Comparison of ENCODE assay signal across 25 cellular contexts in the genomic region with DNA sequence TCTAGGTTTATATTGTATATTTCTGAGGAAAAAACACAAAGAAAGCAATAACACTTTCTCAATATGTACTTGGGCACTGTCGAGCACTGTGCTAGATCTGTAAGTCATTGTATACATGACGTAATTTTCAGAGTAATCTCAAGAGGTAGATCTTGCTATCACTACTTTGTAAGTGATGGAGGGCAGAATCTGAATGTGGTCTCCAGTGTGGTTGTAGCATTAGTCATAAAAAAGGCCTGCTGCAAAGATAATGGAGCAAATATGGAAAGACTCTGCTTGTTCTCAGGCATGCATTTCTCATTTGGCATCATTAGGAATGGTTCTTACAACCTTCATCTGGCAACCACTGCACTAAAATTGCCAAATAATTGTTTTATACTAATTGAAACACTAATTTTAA.
A peak's percentile ranks its signal among the peaks of the same experiment; 100 is the strongest.
DNase-seq lines count a peak whose midpoint lies in the region; ATAC-seq and TF ChIP-seq lines count a peak whose summit lies in the region.
"Had no signal": no experiment of that assay in that cellular context is flagged by ENCODE, and none has a peak within 500 bp of the region (broad histone marks: within the 10 kb centered on the region; RNA-seq: fewer than 3 reads in every experiment).

No MANE protein-coding gene starts in this region.

- intact Hi-C loops in activated T-helper 1 cell treated with anti-CD3 and anti-CD28 coated beads, Interleukin-12 subunit alpha, Interleukin-12 subunit beta, Interleukin-2, Interleukin-4 antibody, amounts not matched to agents 30 ng/mL and 10 ng/mL and 1 ng/mL, durations not matched to agents 14 hours and 24 hours and 36 hours (cut with micrococcal nuclease): no loop called here

- DNase-seq in AG10803 (ENCODE audit: low read depth): peak; percentile 50
- DNase-seq in HFFc6: peak; percentile 57
- DNase-seq in astrocyte of the cerebellum (ENCODE audit: low read depth): peak; percentile 19
- DNase-seq in iris pigment epithelial cell (ENCODE audit: low read depth): peak; percentile 88
- DNase-seq in MG63: no peak
- no peak for DNase-seq in activated T-helper 1 cell treated with anti-CD3 and anti-CD28 coated beads, Interleukin-12 subunit alpha, Interleukin-12 subunit beta, Interleukin-2, Interleukin-4 antibody, amounts not matched to agents 30 ng/mL and 10 ng/mL and 1 ng/mL, durations not matched to agents 14 hours and 24 hours and 36 hours (ENCODE audit: low spot score)
- DNase-seq: ACHN; activated CD4-positive, CD25-positive, alpha-beta regulatory T cell treated with anti-CD3 and anti-CD28 coated beads, Interleukin-2, amount 50 U/mL, for 72 hours; activated CD8-positive, alpha-beta T cell treated with anti-CD3 and anti-CD28 coated beads for 36 hours; activated naive CD8-positive, alpha-beta T cell treated with anti-CD3 and anti-CD28 coated beads for 36 hours; DMS79 treated with DMSO at 0.1 percent for 48 hours; esophagus squamous epithelium; left ventricle myocardium superior; midbrain; naive thymus-derived CD8-positive, alpha-beta T cell; NCI-H1105 treated with DMSO at 0.1 percent for 48 hours; NCI-H1930; NCI-H524 treated with DMSO at 0.1 percent for 48 hours; NK-92 treated with Interleukin-12 subunit alpha and Interleukin-12 subunit beta, amount 100 ng/mL, for 24 hours had no signal

- H3K4me1 Mint-ChIP-seq in HFFc6 (ENCODE audit: low read depth): peaks cover 50% of the 10 kb centered on the region
- H3K4me1 Mint-ChIP-seq in activated T-helper 1 cell treated with anti-CD3 and anti-CD28 coated beads, Interleukin-12 subunit alpha, Interleukin-12 subunit beta, Interleukin-2, Interleukin-4 antibody, amounts not matched to agents 30 ng/mL and 10 ng/mL and 1 ng/mL, durations not matched to agents 14 hours and 24 hours and 36 hours (ENCODE audit: low read depth): no peaks in the 10 kb centered on the region
- H3K4me1 Mint-ChIP-seq: activated naive CD8-positive, alpha-beta T cell treated with anti-CD3 and anti-CD28 coated beads for 36 hours; naive thymus-derived CD8-positive, alpha-beta T cell had no signal

- TF ChIP-seq CTCF in AG10803 (conservative IDR thresholded peaks at IDR 0.05; ENCODE audit: low read length) (no peak), HFFc6 (IDR thresholded peaks at IDR 0.05) (no peak), astrocyte of the cerebellum (IDR thresholded peaks at IDR 0.05; ENCODE audit: low read depth, low read length, missing control alignments) (no peak)

- no peak overlapping the region for H3K4me3 Mint-ChIP-seq in HFFc6
- H3K4me3 Mint-ChIP-seq in activated T-helper 1 cell treated with anti-CD3 and anti-CD28 coated beads, Interleukin-12 subunit alpha, Interleukin-12 subunit beta, Interleukin-2, Interleukin-4 antibody, amounts not matched to agents 30 ng/mL and 10 ng/mL and 1 ng/mL, durations not matched to agents 14 hours and 24 hours and 36 hours: no peak overlapping the region
- H3K4me3 Mint-ChIP-seq: activated CD8-positive, alpha-beta T cell treated with anti-CD3 and anti-CD28 coated beads for 36 hours; activated naive CD8-positive, alpha-beta T cell treated with anti-CD3 and anti-CD28 coated beads for 36 hours; naive thymus-derived CD8-positive, alpha-beta T cell; stimulated activated naive CD8-positive, alpha-beta T cell treated with anti-CD3 and anti-CD28 coated beads, Interleukin-15, Interleukin-2, amounts not matched to agents 100 ng/mL and 50 ng/mL, for 24 hours had no signal

- in situ Hi-C loops in astrocyte of the cerebellum (cut with HindIII; ENCODE audit: low sequenced_read_pairs): no loop called here

- H3K9me3 ChIP-seq in MG63: no peaks in the 10 kb centered on the region
- H3K9me3 ChIP-seq: ascending aorta, esophagus squamous epithelium, SJSA1, thoracic aorta had no signal

- H3K36me3 ChIP-seq in MG63: no peaks in the 10 kb centered on the region
- H3K36me3 ChIP-seq: ascending aorta, esophagus squamous epithelium, SJSA1, thoracic aorta had no signal

- H3K27me3 ChIP-seq in MG63: no peaks in the 10 kb centered on the region
- H3K27me3 ChIP-seq: ascending aorta, esophagus squamous epithelium, SJSA1 had no signal

- peak overlapping the region; percentile 38; the same call in 1 of the 2 replicates for H3K27ac Mint-ChIP-seq in HFFc6
- H3K27ac Mint-ChIP-seq in activated T-helper 1 cell treated with anti-CD3 and anti-CD28 coated beads, Interleukin-12 subunit alpha, Interleukin-12 subunit beta, Interleukin-2, Interleukin-4 antibody, amounts not matched to agents 30 ng/mL and 10 ng/mL and 1 ng/mL, durations not matched to agents 14 hours and 24 hours and 36 hours: no peak overlapping the region
- H3K27ac Mint-ChIP-seq: activated CD8-positive, alpha-beta T cell treated with anti-CD3 and anti-CD28 coated beads for 36 hours; activated naive CD8-positive, alpha-beta T cell treated with anti-CD3 and anti-CD28 coated beads for 36 hours; naive thymus-derived CD8-positive, alpha-beta T cell; stimulated activated naive CD8-positive, alpha-beta T cell treated with anti-CD3 and anti-CD28 coated beads, Interleukin-15, Interleukin-2, amounts not matched to agents 100 ng/mL and 50 ng/mL, for 24 hours had no signal

- no peak for ATAC-seq in HG02759 (IDR thresholded peaks at IDR 0.05; ENCODE audit: unreplicated experiment)
- ATAC-seq: activated CD8-positive, alpha-beta T cell treated with anti-CD3 and anti-CD28 coated beads for 36 hours; GM12878; left ventricle myocardium superior; naive thymus-derived CD8-positive, alpha-beta T cell had no signal

- no peaks in the 10 kb centered on the region; the same call in 1 of the 2 replicates for H3K27me3 Mint-ChIP-seq in HFFc6 (ENCODE audit: insufficient read depth)
- H3K27me3 Mint-ChIP-seq in activated T-helper 1 cell treated with anti-CD3 and anti-CD28 coated beads, Interleukin-12 subunit alpha, Interleukin-12 subunit beta, Interleukin-2, Interleukin-4 antibody, amounts not matched to agents 30 ng/mL and 10 ng/mL and 1 ng/mL, durations not matched to agents 14 hours and 24 hours and 36 hours (ENCODE audit: insufficient read depth): no peaks in the 10 kb centered on the region
- H3K27me3 Mint-ChIP-seq: activated CD8-positive, alpha-beta T cell treated with anti-CD3 and anti-CD28 coated beads for 36 hours; activated naive CD8-positive, alpha-beta T cell treated with anti-CD3 and anti-CD28 coated beads for 36 hours; naive thymus-derived CD8-positive, alpha-beta T cell; stimulated activated naive CD8-positive, alpha-beta T cell treated with anti-CD3 and anti-CD28 coated beads, Interleukin-15, Interleukin-2, amounts not matched to agents 100 ng/mL and 50 ng/mL, for 24 hours had no signal

- 0 out of 2 replicates have a peak, but pooled peaks cover 3% of the 10 kb centered on the region for H3K36me3 Mint-ChIP-seq in HFFc6 (ENCODE audit: low read depth)
- H3K36me3 Mint-ChIP-seq in activated T-helper 1 cell treated with anti-CD3 and anti-CD28 coated beads, Interleukin-12 subunit alpha, Interleukin-12 subunit beta, Interleukin-2, Interleukin-4 antibody, amounts not matched to agents 30 ng/mL and 10 ng/mL and 1 ng/mL, durations not matched to agents 14 hours and 24 hours and 36 hours (ENCODE audit: low read depth): no peaks in the 10 kb centered on the region
- H3K36me3 Mint-ChIP-seq: activated naive CD8-positive, alpha-beta T cell treated with anti-CD3 and anti-CD28 coated beads for 36 hours; naive thymus-derived CD8-positive, alpha-beta T cell had no signal

- H3K9me3 Mint-ChIP-seq in HFFc6: no peaks in the 10 kb centered on the region
- no peaks in the 10 kb centered on the region for H3K9me3 Mint-ChIP-seq in activated T-helper 1 cell treated with anti-CD3 and anti-CD28 coated beads, Interleukin-12 subunit alpha, Interleukin-12 subunit beta, Interleukin-2, Interleukin-4 antibody, amounts not matched to agents 30 ng/mL and 10 ng/mL and 1 ng/mL, durations not matched to agents 14 hours and 24 hours and 36 hours
- H3K9me3 Mint-ChIP-seq: activated naive CD8-positive, alpha-beta T cell treated with anti-CD3 and anti-CD28 coated beads for 36 hours had no signal

- H3K4me3 ChIP-seq in AG10803 (ENCODE audit: low read length) (no peak overlapping the region), astrocyte of the cerebellum (ENCODE audit: low read depth, low read length) (no peak overlapping the region), MG63 (no peak overlapping the region)
- H3K4me3 ChIP-seq: ascending aorta, esophagus squamous epithelium, GM12878, SJSA1, thoracic aorta had no signal

Comparison
In these comparisons a context has a peak if more than half of its experiments do, and no peak if none do; other contexts are left out.
1. DNase-seq: peak in AG10803 (single experiment), HFFc6 (single experiment), astrocyte of the cerebellum (single experiment) and iris pigment epithelial cell (single experiment); none in MG63 (single experiment) and activated T-helper 1 cell treated with anti-CD3 and anti-CD28 coated beads, Interleukin-12 subunit alpha, Interleukin-12 subunit beta, Interleukin-2, Interleukin-4 antibody, amounts not matched to agents 30 ng/mL and 10 ng/mL and 1 ng/mL, durations not matched to agents 14 hours and 24 hours and 36 hours (single experiment).